Comparison of ENCODE assay signal across 19 cellular contexts in the genomic region with DNA sequence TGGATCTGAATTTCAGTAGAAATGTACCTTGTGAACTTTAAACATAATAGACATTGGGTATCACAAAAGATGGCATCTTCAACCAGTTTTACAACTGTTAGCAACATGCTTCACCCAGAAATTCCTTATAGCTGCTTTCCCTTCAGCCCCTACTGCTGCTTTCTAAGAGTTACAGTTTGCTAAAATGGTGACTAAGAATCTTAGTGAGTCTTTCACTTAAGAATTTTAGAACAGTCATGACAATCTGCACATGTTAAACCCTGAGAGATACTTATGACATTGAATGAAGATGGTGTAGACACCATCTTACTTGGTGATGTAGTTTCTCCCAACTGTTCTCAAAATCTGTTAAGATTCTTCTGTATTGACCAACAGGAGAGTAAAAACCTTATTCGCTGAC.
DNase-seq lines count a peak whose midpoint lies in the region; ATAC-seq and TF ChIP-seq lines count a peak whose summit lies in the region.
"Had no signal": no experiment of that assay in that cellular context is flagged by ENCODE, and none has a peak within 500 bp of the region (broad histone marks: within the 10 kb centered on the region; RNA-seq: fewer than 3 reads in every experiment).

No MANE protein-coding gene starts in this region.

- H3K9me3 Mint-ChIP-seq in HFFc6: peaks cover 6% of the 10 kb centered on the region; the same call in 1 of the 2 replicates
- H3K9me3 Mint-ChIP-seq: CD4-positive, alpha-beta T cell; H9 had no signal

- H3K27me3 Mint-ChIP-seq in HFFc6 (ENCODE audit: insufficient read depth): peaks cover 1% of the 10 kb centered on the region; the same call in 1 of the 2 replicates

- H3K4me1 Mint-ChIP-seq in HFFc6 (ENCODE audit: low read depth): peaks cover 12% of the 10 kb centered on the region
- H3K4me1 Mint-ChIP-seq: H9 had no signal

- H3K27ac Mint-ChIP-seq in HFFc6: peak overlapping the region; percentile 45; the same call in 1 of the 2 replicates
- H3K27ac Mint-ChIP-seq: B cell; CD4-positive, alpha-beta T cell; H9 had no signal

- H3K4me3 Mint-ChIP-seq in HFFc6: no peak overlapping the region
- H3K4me3 Mint-ChIP-seq: B cell; CD4-positive, alpha-beta T cell; H9 had no signal

- H3K27me3 ChIP-seq in RWPE2 (ENCODE audit: insufficient read depth, poor library complexity, severe bottlenecking): no peaks in the 10 kb centered on the region

- TF ChIP-seq CTCF in HFFc6 (IDR thresholded peaks at IDR 0.05): 0 out of 2 replicates have a peak, but pooled peaks have one; percentile 7
- no peak for TF ChIP-seq CTCF in RWPE2 (IDR thresholded peaks at IDR 0.05; ENCODE audit: poor library complexity, severe bottlenecking)
- no peak for TF ChIP-seq CTCF in foreskin fibroblast (IDR thresholded peaks at IDR 0.05; ENCODE audit: low read depth, low read length)

- H3K4me3 ChIP-seq in RWPE2 (ENCODE audit: severe bottlenecking) (no peak overlapping the region), foreskin fibroblast (ENCODE audit: low read depth in 1 of 2, low read length in 2 of 2) (no peak overlapping the region)
- H3K4me3 ChIP-seq: A549 had no signal

- H3K36me3 Mint-ChIP-seq in HFFc6 (ENCODE audit: low read depth): peaks cover 7% of the 10 kb centered on the region; the same call in 1 of the 2 replicates

- H3K36me3 ChIP-seq in RWPE2 (ENCODE audit: low read depth): no peaks in the 10 kb centered on the region

- no peak overlapping the region for H3K27ac ChIP-seq in RWPE2 (ENCODE audit: poor library complexity, severe bottlenecking)
- H3K27ac ChIP-seq: A549 had no signal

- no peaks in the 10 kb centered on the region for H3K4me1 ChIP-seq in RWPE2 (ENCODE audit: insufficient read depth, poor library complexity, severe bottlenecking)

- peak; percentile 46; the same call in 1 of the 3 replicates for ATAC-seq in RWPE2 (ENCODE audit: low read depth)
- ATAC-seq: A549 had no signal

- no peaks in the 10 kb centered on the region for H3K9me3 ChIP-seq in RWPE2 (ENCODE audit: severe bottlenecking)
- H3K9me3 ChIP-seq: A549 had no signal

- peak; percentile 33 for DNase-seq in AG08396 (ENCODE audit: low spot score)
- DNase-seq in HFFc6: peak; percentile 49
- no peak for DNase-seq in RWPE2 (ENCODE audit: low spot score)
- peak; percentile 37 to 65 for DNase-seq in foreskin fibroblast
- no peak for DNase-seq in SHP77 (lab: John Stamatoyannopoulos, UW)
- no peak for DNase-seq in activated T-cell treated with anti-CD3 and anti-CD28 coated beads, Interleukin-2, amount 50 U/mL, for 1 hour
- no peak for DNase-seq in H4 (ENCODE audit: low spot score)
- no peak for DNase-seq in NCI-H82 (lab: John Stamatoyannopoulos, UW)
- DNase-seq: CD4-positive, alpha-beta T cell; H9; Kasumi-1; NCI-H1417; NCI-H1930; NCI-H2171 treated with DMSO at 0.1 percent for 48 hours; NCI-H510A treated with DMSO at 0.1 percent for 48 hours; OCI-M1; Right ventricle myocardium superior had no signal

Comparison
In these comparisons a context has a peak if more than half of its experiments do, and no peak if none do; other contexts are left out.
1. DNase-seq: peak in AG08396 (single experiment), HFFc6 (single experiment) and foreskin fibroblast (2 of 2); none in RWPE2 (single experiment), SHP77 (0 of 2), activated T-cell treated with anti-CD3 and anti-CD28 coated beads, Interleukin-2, amount 50 U/mL, for 1 hour (single experiment), H4 (single experiment) and NCI-H82 (single experiment).